ENCODE assay signal across 22 cellular contexts in the genomic region with DNA sequence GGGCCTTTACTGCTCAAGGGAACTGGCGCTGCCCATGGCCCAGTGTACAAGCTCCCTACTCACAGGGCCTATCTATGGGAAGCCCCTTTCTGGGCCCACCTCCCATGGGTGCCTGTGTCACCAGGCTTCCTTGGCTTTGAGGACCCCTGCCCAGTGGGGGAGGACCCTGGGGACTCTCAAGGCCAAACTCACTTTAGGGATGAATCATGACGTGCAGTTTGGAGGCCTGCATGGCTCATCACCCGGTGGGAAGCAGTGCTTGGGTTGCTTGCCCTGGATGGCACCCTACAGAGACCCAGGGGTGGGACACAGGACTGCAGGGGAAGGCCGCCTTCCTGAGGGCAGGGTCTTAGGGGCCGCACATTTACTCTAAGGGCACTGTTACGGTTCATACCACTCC. TPM values are rescaled to one million over a fixed set of nuclear protein-coding genes. Genes with fewer than 3 reads are reported as not detected.
DNase-seq lines count a peak whose midpoint lies in the region; ATAC-seq and TF ChIP-seq lines count a peak whose summit lies in the region.
"Had no signal": no experiment of that assay in that cellular context is flagged by ENCODE, and none has a peak within 500 bp of the region (broad histone marks: within the 10 kb centered on the region; RNA-seq: fewer than 3 reads in every experiment).

No MANE protein-coding gene starts in this region.

- no peak for TF ChIP-seq POLR2A in adrenal gland (IDR thresholded peaks at IDR 0.05)
- no peak for TF ChIP-seq POLR2A in thyroid gland (IDR thresholded peaks at IDR 0.05)
- TF ChIP-seq POLR2A in testis (IDR thresholded peaks at IDR 0.05), result no peak

- CTCF ChIA-PET in CD8-positive, alpha-beta T cell (lab: Charles Lee), result interaction anchor here (0.6 kb wide), 1 partner anchor 8 kb away, joined by 3 read pairs; no protein-coding TSS in a partner anchor

- no peak overlapping the region for H3K18ac ChIP-seq in mesendoderm (ENCODE audit: low read length)

- H3K9ac ChIP-seq in mesendoderm (ENCODE audit: low read length), result no peak overlapping the region

- no peak overlapping the region for H4K8ac ChIP-seq in mesendoderm (ENCODE audit: low read depth, low read length)

- POLR2A ChIA-PET in CD8-positive, alpha-beta T cell (lab: Charles Lee), result interaction anchor here (1.4 kb wide), 1 partner anchor 17 kb away, joined by 4 read pairs; a partner anchor contains a TSS

- H3K4me1 Mint-ChIP-seq in CD8-positive, alpha-beta T cell (ENCODE audit: low read depth), result no peaks in the 10 kb centered on the region
- H3K4me1 Mint-ChIP-seq in neural crest cell, result no peaks in the 10 kb centered on the region
- H3K4me1 Mint-ChIP-seq: B cell, CD14-positive monocyte had no signal

- no peak overlapping the region for H2BK5ac ChIP-seq in mesendoderm (ENCODE audit: low read length)

- no peaks in the 10 kb centered on the region for H3K27me3 Mint-ChIP-seq in CD8-positive, alpha-beta T cell (ENCODE audit: low read depth)
- no peaks in the 10 kb centered on the region for H3K27me3 Mint-ChIP-seq in neural crest cell (ENCODE audit: low read depth)
- H3K27me3 Mint-ChIP-seq: B cell had no signal

- H2BK120ac ChIP-seq in mesendoderm (ENCODE audit: low read depth, low read length), result no peak overlapping the region

- ATAC-seq in CD8-positive, alpha-beta T cell, result no peak
- no peak for ATAC-seq in GM18517 (IDR thresholded peaks at IDR 0.05; ENCODE audit: unreplicated experiment)
- ATAC-seq: A549, HepG2, K562, Right ventricle myocardium inferior had no signal

- DNase-seq in CD8-positive, alpha-beta T cell, result no peak
- DNase-seq in adrenal gland (peak in 1 of 7 donors; percentile 36), neural crest cell (ENCODE audit: low read depth, low spot score) (no peak), thyroid gland (no peak), mesendoderm (no peak), testis (no peak)
- DNase-seq: DMS79, MG63, NCI-H1417, NCI-H1694 treated with DMSO at 0.1 percent for 48 hours, NCI-H2081 treated with DMSO at 0.1 percent for 48 hours, NCI-H2171 treated with DMSO at 0.1 percent for 48 hours, NCI-H526, OCI-M1 had no signal

- peaks cover 37% of the 10 kb centered on the region for H3K36me3 Mint-ChIP-seq in CD8-positive, alpha-beta T cell
- H3K36me3 Mint-ChIP-seq in neural crest cell (ENCODE audit: low read depth), result peaks cover 22% of the 10 kb centered on the region

- no peak overlapping the region for H3K4ac ChIP-seq in mesendoderm (ENCODE audit: low read depth, low read length)

- no peak overlapping the region for H4K5ac ChIP-seq in mesendoderm (ENCODE audit: low read length)

- H3K27me3 ChIP-seq in CD8-positive, alpha-beta T cell (ENCODE audit: insufficient read depth, low read length), result no peaks in the 10 kb centered on the region
- H3K27me3 ChIP-seq in adrenal gland, result no peaks in the 10 kb centered on the region
- no peaks in the 10 kb centered on the region for H3K27me3 ChIP-seq in thyroid gland
- no peaks in the 10 kb centered on the region for H3K27me3 ChIP-seq in mesendoderm (ENCODE audit: insufficient read depth, low read length, poor library complexity)
- H3K27me3 ChIP-seq in testis, result no peaks in the 10 kb centered on the region
- H3K27me3 ChIP-seq: MG63 had no signal

- peaks cover 3% of the 10 kb centered on the region for H3K9me3 Mint-ChIP-seq in CD8-positive, alpha-beta T cell
- H3K9me3 Mint-ChIP-seq in neural crest cell, result no peaks in the 10 kb centered on the region

- no peaks in the 10 kb centered on the region for H3K9me3 ChIP-seq in CD8-positive, alpha-beta T cell (ENCODE audit: low read length)
- no peaks in the 10 kb centered on the region for H3K9me3 ChIP-seq in adrenal gland (replicated peaks in 1 of 3)
- no peaks in the 10 kb centered on the region for H3K9me3 ChIP-seq in thyroid gland
- H3K9me3 ChIP-seq in testis, result no peaks in the 10 kb centered on the region
- H3K9me3 ChIP-seq: A549, MG63 had no signal

- 72 to 93% (median 78%) methylated on average over 2 to 6 of the region's 6 CpGs for WGBS in adrenal gland, 4 donors
- 94 to 95% methylated on average over 3 to 4 of the region's 6 CpGs for WGBS in thyroid gland, 2 donors
- no CpG with 5 or more reads among the region's 6 CpGs for WGBS in mesendoderm (ENCODE audit: extremely low coverage, insufficient coverage, low lambda C conversion rate)
- WGBS in testis, 2 donors, result 89 to 90% methylated on average over 3 to 5 of the region's 6 CpGs

- no peak overlapping the region for H3K23ac ChIP-seq in mesendoderm (ENCODE audit: low read length)

- no peak overlapping the region for H3K56ac ChIP-seq in mesendoderm (ENCODE audit: low read length)

- no peak overlapping the region for H2BK15ac ChIP-seq in mesendoderm (replicated peaks; ENCODE audit: low read depth)

- no peaks in the 10 kb centered on the region for H3K4me1 ChIP-seq in CD8-positive, alpha-beta T cell (ENCODE audit: insufficient read depth, low read length)
- peaks cover 15 to 46% of the 10 kb centered on the region in 2 donors for H3K4me1 ChIP-seq in adrenal gland (replicated peaks in 1 of 2)
- peaks cover 22 to 34% of the 10 kb centered on the region in 2 donors for H3K4me1 ChIP-seq in thyroid gland
- H3K4me1 ChIP-seq in mesendoderm (ENCODE audit: control insufficient read depth, low read depth, low read length), result peaks cover 3% of the 10 kb centered on the region
- peaks cover 22% of the 10 kb centered on the region for H3K4me1 ChIP-seq in testis
- H3K4me1 ChIP-seq: A549 had no signal

- no peaks in the 10 kb centered on the region for H3K79me1 ChIP-seq in mesendoderm (ENCODE audit: low read length)

- H3K4me2 ChIP-seq in mesendoderm (ENCODE audit: low read length), result no peak overlapping the region
- H3K4me2 ChIP-seq: A549 had no signal

- H3K4me3 Mint-ChIP-seq in CD8-positive, alpha-beta T cell, result no peak overlapping the region
- H3K4me3 Mint-ChIP-seq in neural crest cell, result no peak overlapping the region
- H3K4me3 Mint-ChIP-seq: B cell, CD14-positive monocyte had no signal

- H3K4me3 ChIP-seq in CD8-positive, alpha-beta T cell (ENCODE audit: low read depth, low read length), result no peak overlapping the region
- H3K4me3 ChIP-seq in adrenal gland, result no peak overlapping the region
- H3K4me3 ChIP-seq in thyroid gland (replicated peaks in 1 of 3), result no peak overlapping the region
- H3K4me3 ChIP-seq in mesendoderm (ENCODE audit: low read length), result no peak overlapping the region
- H3K4me3 ChIP-seq in testis, result no peak overlapping the region
- H3K4me3 ChIP-seq: A549, K562, MG63 had no signal

- peak overlapping the region; percentile 0 for H3K27ac Mint-ChIP-seq in CD8-positive, alpha-beta T cell
- peak overlapping the region; percentile 43 for H3K27ac Mint-ChIP-seq in neural crest cell (ENCODE audit: unreplicated experiment)
- H3K27ac Mint-ChIP-seq: B cell, CD14-positive monocyte had no signal

- no peak for TF ChIP-seq CTCF in CD8-positive, alpha-beta T cell (IDR thresholded peaks at IDR 0.05)
- TF ChIP-seq CTCF in adrenal gland (IDR thresholded peaks at IDR 0.05) (no peak), neural crest cell (conservative IDR thresholded peaks at IDR 0.05) (no peak), thyroid gland (IDR thresholded peaks at IDR 0.05) (no peak), testis (IDR thresholded peaks at IDR 0.05) (no peak)

- intact Hi-C loops in CD8-positive, alpha-beta T cell (cut with DNase I, micrococcal nuclease), result loop anchor here in 1 of 2 experiments (5.0 kb wide), 1 partner anchor 40 kb away; no protein-coding TSS in a partner anchor
- intact Hi-C loops in adrenal gland (cut with DNase I), result no loop called here
- intact Hi-C loops in thyroid gland (cut with DNase I), result no loop called here
- intact Hi-C loops in testis (cut with DNase I; ENCODE audit: low total_unique reads), result no loop called here

- no peaks in the 10 kb centered on the region for H3K36me3 ChIP-seq in CD8-positive, alpha-beta T cell (ENCODE audit: insufficient read depth, low read length)
- H3K36me3 ChIP-seq in adrenal gland (replicated peaks in 1 of 2), result peaks cover 0 to 15% of the 10 kb centered on the region in 2 donors
- peaks cover 0 to 13% of the 10 kb centered on the region in 2 donors for H3K36me3 ChIP-seq in thyroid gland
- no peaks in the 10 kb centered on the region for H3K36me3 ChIP-seq in mesendoderm (ENCODE audit: control insufficient read depth, insufficient read depth, low read length)
- no peaks in the 10 kb centered on the region for H3K36me3 ChIP-seq in testis (ENCODE audit: low read depth, missing control alignments)

- H3K79me2 ChIP-seq in mesendoderm (ENCODE audit: control insufficient read depth, insufficient read depth, low read length), result no peaks in the 10 kb centered on the region

- no peak overlapping the region for H3K27ac ChIP-seq in CD8-positive, alpha-beta T cell (ENCODE audit: low read depth, low read length)
- H3K27ac ChIP-seq in adrenal gland (peak overlapping the region in 4 of 5 donors; percentile 1 to 99 (median 74)), thyroid gland (peak overlapping the region in 2 of 3 donors; percentile 97 to 99), mesendoderm (ENCODE audit: low read depth, low read length) (no peak overlapping the region), testis (no peak overlapping the region)
- H3K27ac ChIP-seq: A549, HL-60 had no signal

- H2AK5ac ChIP-seq in mesendoderm (ENCODE audit: low read length), result no peak overlapping the region

RNA-seq across cellular contexts. Expression of a gene that starts 16.5 kb away (rescaled TPM):
- total RNA-seq in CD8-positive, alpha-beta T cell, result 1 to 10 TPM; 3.0 to 3.4 TPM
- total RNA-seq in adrenal gland (10 to 100 TPM; 17.0 to 32.9 (median 26.4) TPM), neural crest cell (6.4 and 8.4 TPM in 2 replicates), thyroid gland (10 to 100 TPM; 16.6 to 23.4 (median 17.0) TPM), testis (10 to 100 TPM; 14.2 to 14.7 TPM)
- polyA plus RNA-seq in adrenal gland (10 to 100 TPM in 2 of 3 donors, 1 to 10 TPM in 1; 9.3 to 54.0 (median 11.7) TPM), testis (ENCODE audit: insufficient read depth, low read depth, low replicate concordance) (10.2 TPM)
- polyA plus RNA-seq in mesendoderm (2013, experiment 1 of 2), result 0.97 TPM
- 1.0 TPM for polyA plus RNA-seq in mesendoderm (2013, experiment 2 of 2)

RNA-seq across cellular contexts. Expression of a gene that starts 16.8 kb away (rescaled TPM):
- 10 to 100 TPM; 22.3 to 23.4 TPM for total RNA-seq in CD8-positive, alpha-beta T cell
- total RNA-seq in adrenal gland, result 10 to 100 TPM; 23.4 to 47.9 (median 34.2) TPM
- 10 to 100 TPM; 16.5 to 75.9 (median 30.1) TPM for polyA plus RNA-seq in adrenal gland
- 9.3 and 11.1 TPM in 2 replicates for total RNA-seq in neural crest cell
- total RNA-seq in thyroid gland, result 10 to 100 TPM; 13.5 to 18.1 (median 14.3) TPM
- polyA plus RNA-seq in mesendoderm (2013, experiment 1 of 2), result 1.7 TPM
- polyA plus RNA-seq in mesendoderm (2013, experiment 2 of 2), result 1.6 TPM
- total RNA-seq in testis, result 10 to 100 TPM; 25.8 to 33.5 TPM
- polyA plus RNA-seq in testis (ENCODE audit: insufficient read depth, low read depth, low replicate concordance), result 10.5 TPM

RNA-seq across cellular contexts. Expression of a gene that starts 32.5 kb away (rescaled TPM):
- 10 to 100 TPM; 14.2 to 17.5 TPM for total RNA-seq in CD8-positive, alpha-beta T cell
- total RNA-seq in adrenal gland (10 to 100 TPM; 28.9 to 64.0 (median 48.4) TPM), neural crest cell (79.7 and 86.7 TPM in 2 replicates), thyroid gland (10 to 100 TPM; 49.6 to 86.7 (median 52.5) TPM), testis (10 to 100 TPM; 61.2 to 61.5 TPM)
- polyA plus RNA-seq in adrenal gland (100 to 1,000 TPM in 2 of 3 donors, 10 to 100 TPM in 1; 92.1 to 129 (median 119) TPM), testis (ENCODE audit: insufficient read depth, low read depth, low replicate concordance) (115 TPM)
- polyA plus RNA-seq in mesendoderm (2013, experiment 1 of 2), result 90.9 TPM
- polyA plus RNA-seq in mesendoderm (2013, experiment 2 of 2), result 84.1 TPM

Comparison
In these comparisons a context has a peak if more than half of its experiments do, and no peak if none do; other contexts are left out.
1. H3K27ac ChIP-seq: peak in adrenal gland (4 of 5) and thyroid gland (2 of 3); none in CD8-positive, alpha-beta T cell (single experiment), mesendoderm (single experiment) and testis (0 of 2).